11 cellular contexts compared by ENCODE assay signal in genomic region chr12:19712041-19712440, GRCh38.
DNase-seq lines count a peak whose midpoint lies in the region; ATAC-seq and TF ChIP-seq lines count a peak whose summit lies in the region.
"Had no signal": no experiment of that assay in that cellular context is flagged by ENCODE, and none has a peak within 500 bp of the region (broad histone marks: within the 10 kb centered on the region; RNA-seq: fewer than 3 reads in every experiment).

No MANE protein-coding gene starts in this region.

- in situ Hi-C loops in GM23248 (cut with MboI) = no loop called here

- H3K9me2 ChIP-seq in GM23248 (ENCODE audit: insufficient read depth) = no peaks in the 10 kb centered on the region
- H3K9me2 ChIP-seq in PC-3 (replicated peaks; ENCODE audit: low read length) = no peaks in the 10 kb centered on the region

- ATAC-seq in PC-3 (no peak), esophagus mucosa (peak; percentile 54), HG02870 (IDR thresholded peaks at IDR 0.05; ENCODE audit: unreplicated experiment) (no peak), GM21390 (IDR thresholded peaks at IDR 0.05; ENCODE audit: unreplicated experiment) (no peak)

- DNase-seq in GM23248 (peak; percentile 77), PC-3 (peak; percentile 66), mesenteric fat pad (ENCODE audit: low spot score) (no peak), NCI-H345 (lab: John Stamatoyannopoulos, UW) (no peak)
- DNase-seq: activated CD4-positive, alpha-beta memory T cell treated with anti-CD3 and anti-CD28 coated beads for 36 hours; NCI-H146 had no signal

- H3K4me2 ChIP-seq in GM23248 (ENCODE audit: unreplicated experiment) (no peak overlapping the region), PC-3 (ENCODE audit: low read length) (no peak overlapping the region), skeletal muscle satellite cell (ENCODE audit: low read length) (peak overlapping the region; percentile 26)

- CTCF ChIA-PET in PC-3 (lab: Charles Lee) = no interaction called here

- H3F3A ChIP-seq in GM23248 (ENCODE audit: insufficient read depth) (peaks cover 12% of the 10 kb centered on the region; the same call in 1 of the 2 replicates), PC-3 (ENCODE audit: low read length, unreplicated experiment) (no peaks in the 10 kb centered on the region)

- no peaks in the 10 kb centered on the region for H4K20me1 ChIP-seq in GM23248 (ENCODE audit: insufficient read depth)
- H4K20me1 ChIP-seq in PC-3 (ENCODE audit: low read length) = no peaks in the 10 kb centered on the region

- WGBS in GM23248 (ENCODE audit: low coverage in 1 of 2, low lambda C conversion rate in 2 of 2, missing lambda C conversion rate in 2 of 2), 2 experiments = 35 to 38% methylated on average over 4 of the region's 4 CpGs

- H3K9ac ChIP-seq in GM23248 (no peak overlapping the region), PC-3 (ENCODE audit: low read length) (no peak overlapping the region), skeletal muscle satellite cell (ENCODE audit: low read depth, low read length) (no peak overlapping the region)

- H3K4me3 ChIP-seq in GM23248 (no peak overlapping the region), PC-3 (ENCODE audit: low read length) (no peak overlapping the region), skeletal muscle satellite cell (ENCODE audit: low read length) (no peak overlapping the region)
- H3K4me3 ChIP-seq: cardiac muscle cell had no signal

- POLR2A ChIA-PET in PC-3 (lab: Charles Lee; ENCODE audit: unreplicated experiment) = no interaction called here

- peak overlapping the region; percentile 7; the same call in 1 of the 2 replicates for H3K27ac ChIP-seq in GM23248
- 0 out of 2 replicates have a peak overlapping the region, but pooled peaks have one; percentile 10 for H3K27ac ChIP-seq in PC-3 (ENCODE audit: low read length)
- H3K27ac ChIP-seq: cardiac muscle cell had no signal

- H3K27me3 ChIP-seq in GM23248 (replicated peaks; ENCODE audit: insufficient read depth) (no peaks in the 10 kb centered on the region), PC-3 (ENCODE audit: low read length) (no peaks in the 10 kb centered on the region), skeletal muscle satellite cell (ENCODE audit: control insufficient read depth, insufficient read depth, low read length) (no peaks in the 10 kb centered on the region)
- H3K27me3 ChIP-seq: cardiac muscle cell had no signal

- no peak for TF ChIP-seq CTCF in PC-3 (conservative IDR thresholded peaks at IDR 0.05; ENCODE audit: low read depth, low read length)

- H3K9me3 ChIP-seq in GM23248 (ENCODE audit: low read depth) (peaks cover 4% of the 10 kb centered on the region), PC-3 (ENCODE audit: low read length) (no peaks in the 10 kb centered on the region), skeletal muscle satellite cell (replicated peaks; ENCODE audit: low read length) (no peaks in the 10 kb centered on the region)

- no peak overlapping the region for H2AFZ ChIP-seq in GM23248
- no peak overlapping the region for H2AFZ ChIP-seq in PC-3 (ENCODE audit: low read length)

- H3K36me3 ChIP-seq in GM23248 (ENCODE audit: low read depth) = no peaks in the 10 kb centered on the region
- H3K36me3 ChIP-seq in PC-3 (ENCODE audit: low read depth, low read length) = no peaks in the 10 kb centered on the region
- no peaks in the 10 kb centered on the region for H3K36me3 ChIP-seq in skeletal muscle satellite cell (ENCODE audit: insufficient read depth, low read length)
- H3K36me3 ChIP-seq: cardiac muscle cell had no signal

- H3K4me1 ChIP-seq in GM23248 (ENCODE audit: insufficient read depth) = peaks cover 4% of the 10 kb centered on the region; the same call in 1 of the 2 replicates
- H3K4me1 ChIP-seq in PC-3 (ENCODE audit: insufficient read depth, low read length) = 0 out of 2 replicates have a peak, but pooled peaks cover 6% of the 10 kb centered on the region
- peaks cover 19% of the 10 kb centered on the region for H3K4me1 ChIP-seq in skeletal muscle satellite cell (ENCODE audit: control insufficient read depth, insufficient read depth, low read length)

- no peaks in the 10 kb centered on the region for H3K79me2 ChIP-seq in GM23248 (ENCODE audit: insufficient read depth)
- H3K79me2 ChIP-seq in PC-3 (ENCODE audit: low read length) = no peaks in the 10 kb centered on the region

- no TSS peak for BruUV-seq in PC-3 (replicated peaks; lab: Mats Ljungman, UMichigan)

- intact Hi-C loops in PC-3 (cut with micrococcal nuclease) = no loop called here

Comparison
In these comparisons a context has a peak if more than half of its experiments do, and no peak if none do; other contexts are left out.
1. DNase-seq: peak in GM23248 (single experiment) and PC-3 (single experiment); none in mesenteric fat pad (single experiment) and NCI-H345 (single experiment).